8 cellular contexts compared by ENCODE assay signal in genomic region chr17:67390646-67391480, GRCh38. TPM values are rescaled to one million over a fixed set of nuclear protein-coding genes. Genes with fewer than 3 reads are reported as not detected.
DNase-seq lines count a peak whose midpoint lies in the region; ATAC-seq lines count a peak whose summit lies in the region.

No MANE protein-coding gene starts in this region.

- DNase-seq in ELR (ENCODE audit: low read depth) (peak; percentile 99), LoVo (ENCODE audit: low spot score) (peak; percentile 64), dermis microvascular lymphatic vessel endothelial cell (ENCODE audit: low read depth in 2 of 2) (peak; percentile 14 to 91), NCI-H1694 (lab: John Stamatoyannopoulos, UW) (no peak)
- peak; percentile 65 for DNase-seq in activated CD4-positive, CD25-positive, alpha-beta regulatory T cell treated with anti-CD3 and anti-CD28 coated beads, Interleukin-2, amount 50 U/mL, for 72 hours

- ATAC-seq in GM21723 (IDR thresholded peaks at IDR 0.05; ENCODE audit: unreplicated experiment) = peak; percentile 87

- H3K27me3 ChIP-seq in muscle layer of duodenum (ENCODE audit: low read depth, low read length) (no peaks in the 10 kb centered on the region), thymus (ENCODE audit: control insufficient read depth, insufficient read depth) (no peaks in the 10 kb centered on the region)

- H3K27ac ChIP-seq in muscle layer of duodenum (ENCODE audit: low read length) (peak overlapping the region; percentile 43), thymus (ENCODE audit: low read depth) (peak overlapping the region; percentile 64)

- no peaks in the 10 kb centered on the region for H3K36me3 ChIP-seq in muscle layer of duodenum (ENCODE audit: control insufficient read depth in 1 of 2, insufficient read depth in 2 of 2, low read length in 2 of 2)
- H3K36me3 ChIP-seq in thymus (ENCODE audit: control insufficient read depth, insufficient read depth) = peaks cover 3% of the 10 kb centered on the region

- H3K4me3 ChIP-seq in muscle layer of duodenum (ENCODE audit: low read depth in 1 of 2, low read length in 2 of 2) (no peak overlapping the region), thymus (ENCODE audit: low read length) (no peak overlapping the region)

- H3K4me1 ChIP-seq in muscle layer of duodenum (ENCODE audit: control insufficient read depth in 1 of 2, insufficient read depth in 2 of 2, low read length in 2 of 2) = peaks cover 0 to 5% of the 10 kb centered on the region in 2 donors
- peaks cover 14% of the 10 kb centered on the region for H3K4me1 ChIP-seq in thymus (ENCODE audit: control insufficient read depth, insufficient read depth, low read length)

- WGBS in thymus = 54% methylated on average over 9 of the region's 9 CpGs

- H3K9me3 ChIP-seq in muscle layer of duodenum (ENCODE audit: control insufficient read depth in 1 of 2, low read length in 2 of 2) = no peaks in the 10 kb centered on the region
- H3K9me3 ChIP-seq in thymus (ENCODE audit: control insufficient read depth) = no peaks in the 10 kb centered on the region

RNA-seq across cellular contexts. Expression of gene PITPNC1, which starts 13.8 kb away (rescaled TPM):
- 15.1 and 21.7 TPM in 2 replicates for total RNA-seq in dermis microvascular lymphatic vessel endothelial cell
- 27.0 TPM for polyA plus RNA-seq in thymus

RNA-seq across cellular contexts. Expression of gene PSMD12, which starts 24.5 kb away (rescaled TPM):
- total RNA-seq in dermis microvascular lymphatic vessel endothelial cell = 22.5 and 24.1 TPM in 2 replicates
- polyA plus RNA-seq in thymus = 33.7 TPM
